ENCODE assay signal across 12 cellular contexts in the genomic region with DNA sequence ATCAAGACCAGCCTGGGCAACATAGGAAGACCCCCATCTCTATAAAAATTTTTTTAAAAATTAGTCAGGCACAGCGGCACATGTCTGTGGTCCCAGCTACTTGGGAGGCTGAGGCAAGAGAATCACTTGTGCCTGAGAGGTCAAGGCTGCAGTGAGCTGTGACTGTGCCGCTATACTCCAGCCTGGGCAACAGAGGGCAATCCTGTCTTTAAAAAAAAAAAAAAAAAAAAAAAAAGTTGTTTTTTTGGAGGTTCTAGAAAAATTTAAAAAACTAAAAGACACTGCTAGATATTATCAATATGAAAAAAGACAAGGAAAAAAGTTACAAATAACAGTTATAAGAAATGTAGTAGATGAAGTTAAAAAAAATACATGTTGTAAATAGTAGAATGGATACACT. TPM values are rescaled to one million over a fixed set of nuclear protein-coding genes. Genes with fewer than 3 reads are reported as not detected.
DNase-seq lines count a peak whose midpoint lies in the region; ATAC-seq, FAIRE-seq and TF ChIP-seq lines count a peak whose summit lies in the region.
"Had no signal": no experiment of that assay in that cellular context is flagged by ENCODE, and none has a peak within 500 bp of the region (broad histone marks: within the 10 kb centered on the region; RNA-seq: fewer than 3 reads in every experiment).

No MANE protein-coding gene starts in this region.

- no peak for TF ChIP-seq POLR2A in HepG2 (IDR thresholded peaks at IDR 0.05; ENCODE audit: insufficient read depth in 1 of 2, low read depth in 2 of 2, low read length in 2 of 2)

- TF ChIP-seq RAD21 in HepG2 (CRISPR knock-in tag; IDR thresholded peaks at IDR 0.05), result no peak

- TF ChIP-seq CTCF in HL-60 (IDR thresholded peaks at IDR 0.05; ENCODE audit: insufficient read depth, low read length) (peak; percentile 20), WERI-Rb-1 (IDR thresholded peaks at IDR 0.05; ENCODE audit: low read depth, low read length) (peak; percentile 40), HepG2 (CRISPR knock-in tag; IDR thresholded peaks at IDR 0.05) (peak; percentile 46)

- peak; percentile 6 for DNase-seq in NCI-H1092 treated with DMSO at 0.1 percent for 48 hours (lab: John Stamatoyannopoulos, UW)
- no peak for DNase-seq in NCI-H1092 (lab: John Stamatoyannopoulos, UW)
- DNase-seq in HL-60 (ENCODE audit: low read depth in 1 of 2, low spot score in 1 of 2), result peak in 1 of 2 experiments; percentile 37
- DNase-seq in WERI-Rb-1, result no peak
- peak; percentile 20 for DNase-seq in HepG2 (ENCODE audit: low spot score)
- no peak for DNase-seq in epidermal melanocyte (ENCODE audit: insufficient read length, low spot score)
- no peak for DNase-seq in head of caudate nucleus
- DNase-seq in nucleus accumbens (lab: John Stamatoyannopoulos, UW), result no peak
- DNase-seq: NCI-H345 had no signal

- TF ChIP-seq EP300 in HepG2 (IDR thresholded peaks at IDR 0.05; ENCODE audit: low read depth in 2 of 2, low read length in 2 of 2) (no peak), HepG2 (CRISPR knock-in tag; IDR thresholded peaks at IDR 0.05; ENCODE audit: borderline replicate concordance) (no peak)

- no peaks in the 10 kb centered on the region for H3K4me1 ChIP-seq in HepG2 (ENCODE audit: insufficient read depth, low read length)

- H3K36me3 ChIP-seq in WERI-Rb-1 (no peaks in the 10 kb centered on the region), HepG2 (replicated peaks in 1 of 2; ENCODE audit: control insufficient read depth in 1 of 2, insufficient read depth in 2 of 2, low read length in 2 of 2) (no peaks in the 10 kb centered on the region)
- H3K36me3 ChIP-seq: BLaER1 had no signal

- no peak overlapping the region for H3K9ac ChIP-seq in HepG2 (ENCODE audit: insufficient read depth, low read depth, low read length)
- H3K9ac ChIP-seq: BLaER1 had no signal

- POLR2A ChIA-PET in HepG2 (lab: Yijun Ruan, JAX), result no interaction called here

- CTCF ChIA-PET in HepG2 (lab: Yijun Ruan, JAX; ENCODE audit: low intra/inter-chr PET ratio, low total read pairs), result no interaction called here

- peak; percentile 73 for ATAC-seq in HepG2
- ATAC-seq: activated T-helper 17 cell treated with anti-CD3 and anti-CD28 coated beads, Interleukin-2, amount 50 U/mL, for 72 hours had no signal

- no peaks in the 10 kb centered on the region for H3K9me3 ChIP-seq in WERI-Rb-1 (ENCODE audit: severe bottlenecking)
- H3K9me3 ChIP-seq in HepG2 (ENCODE audit: low read length), result no peaks in the 10 kb centered on the region

- intact Hi-C loops in HepG2 (cut with micrococcal nuclease; ENCODE audit: unreplicated experiment) (no loop called here), head of caudate nucleus (cut with DNase I) (no loop called here)

- no peaks in the 10 kb centered on the region for H4K20me1 ChIP-seq in HepG2 (ENCODE audit: insufficient read depth, low read length)
- H4K20me1 ChIP-seq: BLaER1 had no signal

- no peaks in the 10 kb centered on the region for H3K79me2 ChIP-seq in HepG2 (ENCODE audit: insufficient read depth, low read length)

- no peaks in the 10 kb centered on the region for H3K27me3 ChIP-seq in HL-60 (ENCODE audit: insufficient read depth, poor library complexity, severe bottlenecking)
- no peaks in the 10 kb centered on the region for H3K27me3 ChIP-seq in WERI-Rb-1 (ENCODE audit: insufficient read depth, low read depth, severe bottlenecking)
- H3K27me3 ChIP-seq in HepG2 (ENCODE audit: control insufficient read depth in 1 of 2, insufficient read depth in 2 of 2, low read length in 2 of 2), result no peaks in the 10 kb centered on the region
- H3K27me3 ChIP-seq: BLaER1 had no signal

- no peak overlapping the region for H3K4me2 ChIP-seq in HepG2 (ENCODE audit: low read depth, low read length)
- H3K4me2 ChIP-seq: BLaER1 had no signal

- H2AFZ ChIP-seq in HepG2 (ENCODE audit: low read length), result no peak overlapping the region

- H3K27ac ChIP-seq in HL-60 (replicated peaks), result no peak overlapping the region
- no peak overlapping the region for H3K27ac ChIP-seq in WERI-Rb-1
- H3K27ac ChIP-seq in HepG2 (ENCODE audit: extremely low read length, insufficient read depth, low read length), result no peak overlapping the region
- H3K27ac ChIP-seq: BLaER1 had no signal

- H3K4me3 ChIP-seq in HL-60 (replicated peaks; ENCODE audit: insufficient read depth, low read length) (no peak overlapping the region), WERI-Rb-1 (ENCODE audit: low read depth, low read length) (no peak overlapping the region), HepG2 (replicated peaks in 1 of 3; ENCODE audit: insufficient read depth in 1 of 3, low read depth in 2 of 3, low read length in 3 of 3) (no peak overlapping the region)
- H3K4me3 ChIP-seq: BLaER1 had no signal

- in situ Hi-C loops in HepG2 (cut with HindIII; ENCODE audit: extremely low pct_ligation_motif_present, low pct_unique_long_range_greater_than_20kb), result no loop called here

- WGBS in HepG2 (ENCODE audit: low lambda C conversion rate), result 8% methylated on average over 2 of the region's 2 CpGs

- FAIRE-seq in HepG2 (lab: Jason Lieb, UNC), result peak; percentile 56
- FAIRE-seq: islet of Langerhans had no signal

- BruUV-seq in HepG2 (replicated peaks; lab: Mats Ljungman, UMichigan), result no TSS peak

TF ChIP-seq in HepG2, 621 proteins besides CTCF, POLR2A, EP300 and RAD21:
- TF ChIP-seq STAG1 (CRISPR knock-in tag; IDR thresholded peaks at IDR 0.05) (peak; percentile 60), NR2F6 (IDR thresholded peaks at IDR 0.05) (0 out of 2 replicates have a peak, but pooled peaks have one; percentile 21), NR2F6 (CRISPR knock-in tag; IDR thresholded peaks at IDR 0.05) (no peak), MXD4 (CRISPR knock-in tag; IDR thresholded peaks at IDR 0.05) (no peak), ZNF776 (CRISPR knock-in tag; IDR thresholded peaks at IDR 0.05) (no peak), SMC3 (IDR thresholded peaks at IDR 0.05; ENCODE audit: low read length) (peak; percentile 45)
- TF ChIP-seq, protein P1, sequence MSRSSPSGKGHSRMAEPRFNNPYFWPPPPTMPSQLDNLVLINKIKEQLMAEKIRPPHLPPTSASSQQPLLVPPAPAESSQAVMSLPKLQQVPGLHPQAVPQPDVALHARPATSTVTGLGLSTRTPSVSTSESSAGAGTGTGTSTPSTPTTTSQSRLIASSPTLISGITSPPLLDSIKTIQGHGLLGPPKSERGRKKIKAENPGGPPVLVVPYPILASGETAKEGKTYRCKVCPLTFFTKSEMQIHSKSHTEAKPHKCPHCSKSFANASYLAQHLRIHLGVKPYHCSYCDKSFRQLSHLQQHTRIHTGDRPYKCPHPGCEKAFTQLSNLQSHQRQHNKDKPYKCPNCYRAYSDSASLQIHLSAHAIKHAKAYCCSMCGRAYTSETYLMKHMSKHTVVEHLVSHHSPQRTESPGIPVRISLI (CRISPR knock-in tag; IDR thresholded peaks at IDR 0.05; ENCODE audit: borderline replicate concordance), result peak; percentile 84

RNA-seq across cellular contexts. Expression of a gene that starts 56.1 kb away (rescaled TPM):
- 8.3 and 12.2 TPM in 2 replicates for total RNA-seq in HepG2 (2016; rRNA removed; fragmentation: Illumina TruSeq; extraction: Trizol)
- total RNA-seq in HepG2 (2016; cell fraction: cytosol; rRNA removed; fragmentation: Illumina TruSeq; extraction: Trizol; ENCODE audit: low read depth), result 5.3 and 6.4 TPM in 2 replicates
- total RNA-seq in HepG2 (2016; cell fraction: insoluble cytoplasmic fraction; rRNA removed; fragmentation: Illumina TruSeq; extraction: Trizol), result 10.1 and 10.3 TPM in 2 replicates
- total RNA-seq in HepG2 (2016; cell fraction: membrane; rRNA removed; fragmentation: Illumina TruSeq; extraction: Trizol), result 13.3 and 14.9 TPM in 2 replicates
- total RNA-seq in HepG2 (2016; cell fraction: nucleus; rRNA removed; fragmentation: Illumina TruSeq; extraction: Trizol), result 5.4 and 6.0 TPM in 2 replicates
- polyA plus RNA-seq in HepG2 (2011; rRNA removed), result 4.9 and 5.5 TPM in 2 replicates
- 3.6 and 4.3 TPM in 2 replicates for polyA plus RNA-seq in HepG2 (2011; cell fraction: cytosol; rRNA removed)
- 2.2 and 2.4 TPM in 2 replicates for polyA plus RNA-seq in HepG2 (2011; cell fraction: nucleus; rRNA removed)
- 5.8 and 9.2 TPM in 2 replicates for polyA plus RNA-seq in HepG2 (2012)
- polyA plus RNA-seq in HepG2 (2016; cell fraction: cytosol; fragmentation: Illumina TruSeq; extraction: Trizol; ENCODE audit: low read depth), result 4.6 and 7.0 TPM in 2 replicates
- polyA plus RNA-seq in HepG2 (2016; cell fraction: insoluble cytoplasmic fraction; fragmentation: Illumina TruSeq; extraction: Trizol; ENCODE audit: low read depth), result 9.0 and 10.3 TPM in 2 replicates
- 10.1 and 10.9 TPM in 2 replicates for polyA plus RNA-seq in HepG2 (2016; cell fraction: membrane; fragmentation: Illumina TruSeq; extraction: Trizol; ENCODE audit: low read depth)
- polyA plus RNA-seq in HepG2 (2016; cell fraction: nucleus; fragmentation: Illumina TruSeq; extraction: Trizol; ENCODE audit: insufficient read depth, low read depth), result 6.4 and 9.1 TPM in 2 replicates
- polyA minus RNA-seq in HepG2 (2011; rRNA and poly(A)+ RNA removed; ENCODE audit: low replicate concordance), result 0.61 and 4.6 TPM in 2 replicates
- 4.5 and 5.3 TPM in 2 replicates for polyA minus RNA-seq in HepG2 (2011; cell fraction: cytosol; rRNA and poly(A)+ RNA removed)
- 3.3 and 7.2 TPM in 2 replicates for polyA minus RNA-seq in HepG2 (2011; cell fraction: nucleus; rRNA and poly(A)+ RNA removed)

Comparison
In these comparisons a context has a peak if more than half of its experiments do, and no peak if none do; other contexts are left out.
1. DNase-seq: peak in NCI-H1092 treated with DMSO at 0.1 percent for 48 hours (single experiment) and HepG2 (single experiment); none in NCI-H1092 (single experiment), WERI-Rb-1 (single experiment), epidermal melanocyte (single experiment), head of caudate nucleus (0 of 42) and nucleus accumbens (0 of 56).
2. Peak in every context shown above with its lines, with median percentiles within 50 percentile points of each other: CTCF ChIP-seq.